10 cellular contexts compared by ENCODE assay signal in the genomic region with DNA sequence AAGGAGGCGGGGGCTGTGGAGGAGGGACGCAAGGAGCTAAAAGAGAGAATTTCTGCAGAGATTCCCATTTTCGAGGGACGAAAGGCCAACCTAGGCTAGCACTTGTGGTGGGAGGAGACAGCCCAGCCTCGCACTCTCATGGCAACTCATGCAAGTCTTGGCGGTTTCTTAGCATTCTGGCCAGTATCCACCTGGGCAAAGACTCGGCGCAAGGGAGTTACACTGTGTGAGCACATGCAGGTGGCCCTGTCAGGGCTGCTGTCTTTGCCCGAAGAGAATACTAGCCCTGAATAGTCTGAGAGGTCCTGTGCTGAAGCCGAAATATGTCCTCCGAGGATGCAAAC. TPM values are rescaled to one million over a fixed set of nuclear protein-coding genes. Genes with fewer than 3 reads are reported as not detected.
DNase-seq lines count a peak whose midpoint lies in the region; ATAC-seq lines count a peak whose summit lies in the region.
"Had no signal": no experiment of that assay in that cellular context is flagged by ENCODE, and none has a peak within 500 bp of the region (broad histone marks: within the 10 kb centered on the region; RNA-seq: fewer than 3 reads in every experiment).

No MANE protein-coding gene starts in this region.

- peak overlapping the region; percentile 67 for H3K4me3 ChIP-seq in adipocyte (ENCODE audit: low read length)
- peak overlapping the region; percentile 40 to 60 (median 50) for H3K4me3 ChIP-seq in skeletal muscle tissue (ENCODE audit: low read length in 3 of 3)
- H3K4me3 ChIP-seq in effector memory CD4-positive, alpha-beta T cell (ENCODE audit: insufficient read depth, low read depth, low read length, poor library complexity, severe bottlenecking), result no peak overlapping the region
- H3K4me3 ChIP-seq in CD4-positive, alpha-beta memory T cell (ENCODE audit: low read length in 2 of 2), result no peak overlapping the region

- peaks cover 22% of the 10 kb centered on the region for H3K27me3 ChIP-seq in adipocyte (replicated peaks; ENCODE audit: control insufficient read depth, insufficient read depth, low read length)
- peaks cover 0 to 16% (median 0%) of the 10 kb centered on the region in 3 donors for H3K27me3 ChIP-seq in skeletal muscle tissue (ENCODE audit: control insufficient read depth in 3 of 3, insufficient read depth in 3 of 3, low read length in 3 of 3)
- H3K27me3 ChIP-seq in effector memory CD4-positive, alpha-beta T cell (replicated peaks; ENCODE audit: control insufficient read depth, insufficient read depth, low read length, poor library complexity, severe bottlenecking), result no peaks in the 10 kb centered on the region
- H3K27me3 ChIP-seq in CD4-positive, alpha-beta memory T cell (ENCODE audit: insufficient read depth, low read length), result no peaks in the 10 kb centered on the region

- CTCF ChIA-PET in CD4-positive, alpha-beta memory T cell (lab: Charles Lee; ENCODE audit: partially characterized antibody), result no interaction called here

- no peak overlapping the region for H3K27ac Mint-ChIP-seq in CD4-positive, alpha-beta memory T cell

- H3K27me3 Mint-ChIP-seq in CD4-positive, alpha-beta memory T cell, result peaks cover 4 to 7% of the 10 kb centered on the region in 2 donors

- H3K9me3 ChIP-seq in adipocyte (ENCODE audit: control insufficient read depth, low read length) (no peaks in the 10 kb centered on the region), skeletal muscle tissue (ENCODE audit: control insufficient read depth in 3 of 3, low read length in 3 of 3) (no peaks in the 10 kb centered on the region)
- no peaks in the 10 kb centered on the region for H3K9me3 ChIP-seq in effector memory CD4-positive, alpha-beta T cell (ENCODE audit: control insufficient read depth, low read length)
- no peaks in the 10 kb centered on the region for H3K9me3 ChIP-seq in CD4-positive, alpha-beta memory T cell (ENCODE audit: control insufficient read depth in 1 of 2, low read length in 2 of 2)

- ATAC-seq in GM21529 (IDR thresholded peaks at IDR 0.05; ENCODE audit: unreplicated experiment), result peak; percentile 50

- H3K36me3 Mint-ChIP-seq in CD4-positive, alpha-beta memory T cell, result peaks cover 0 to 7% of the 10 kb centered on the region in 2 donors

- DNase-seq in adipocyte (ENCODE audit: low read depth), result no peak
- peak; percentile 7 for DNase-seq in iPS-NIHi11 (ENCODE audit: low spot score)
- DNase-seq in Ammon's horn (ENCODE audit: low spot score), result no peak
- no peak for DNase-seq in effector memory CD4-positive, alpha-beta T cell
- DNase-seq in CD4-positive, alpha-beta memory T cell, result no peak
- DNase-seq in NCI-H146 (lab: John Stamatoyannopoulos, UW), result no peak
- DNase-seq: activated CD8-positive, alpha-beta memory T cell treated with anti-CD3 and anti-CD28 coated beads for 24 hours had no signal

- no peaks in the 10 kb centered on the region for H3K36me3 ChIP-seq in adipocyte (ENCODE audit: control insufficient read depth, insufficient read depth, low read length, severe bottlenecking)
- no peaks in the 10 kb centered on the region for H3K36me3 ChIP-seq in skeletal muscle tissue (ENCODE audit: control insufficient read depth in 3 of 3, insufficient read depth in 3 of 3, low read length in 3 of 3)
- H3K36me3 ChIP-seq in effector memory CD4-positive, alpha-beta T cell (ENCODE audit: control insufficient read depth, insufficient read depth, low read length), result no peaks in the 10 kb centered on the region
- H3K36me3 ChIP-seq in CD4-positive, alpha-beta memory T cell (ENCODE audit: insufficient read depth, low read length), result no peaks in the 10 kb centered on the region

- H3K4me3 Mint-ChIP-seq in CD4-positive, alpha-beta memory T cell, result no peak overlapping the region

- H3K9me3 Mint-ChIP-seq in CD4-positive, alpha-beta memory T cell, result no peaks in the 10 kb centered on the region

- H3K4me1 Mint-ChIP-seq in CD4-positive, alpha-beta memory T cell, result no peaks in the 10 kb centered on the region

- H3K4me1 ChIP-seq in adipocyte (ENCODE audit: control insufficient read depth, insufficient read depth, low read length), result no peaks in the 10 kb centered on the region
- peaks cover 0 to 4% (median 0%) of the 10 kb centered on the region in 3 donors for H3K4me1 ChIP-seq in skeletal muscle tissue (ENCODE audit: control insufficient read depth in 3 of 3, insufficient read depth in 3 of 3, low read length in 3 of 3)
- H3K4me1 ChIP-seq in effector memory CD4-positive, alpha-beta T cell (ENCODE audit: control insufficient read depth, insufficient read depth, low read length, poor library complexity, severe bottlenecking), result no peaks in the 10 kb centered on the region
- no peaks in the 10 kb centered on the region for H3K4me1 ChIP-seq in CD4-positive, alpha-beta memory T cell (ENCODE audit: insufficient read depth, low read length)

- intact Hi-C loops in CD4-positive, alpha-beta memory T cell (cut with micrococcal nuclease), result no loop called here

- POLR2A ChIA-PET in CD4-positive, alpha-beta memory T cell (lab: Charles Lee; ENCODE audit: partially characterized antibody), result no interaction called here

- H3K27ac ChIP-seq in skeletal muscle tissue (ENCODE audit: low read depth, low read length), result no peak overlapping the region
- no peak overlapping the region for H3K27ac ChIP-seq in effector memory CD4-positive, alpha-beta T cell (ENCODE audit: insufficient read depth, low read length, poor library complexity, severe bottlenecking)
- no peak overlapping the region for H3K27ac ChIP-seq in CD4-positive, alpha-beta memory T cell (ENCODE audit: low read depth, low read length)
- H3K27ac ChIP-seq: skin epidermis had no signal

- H3K9ac ChIP-seq in adipocyte (ENCODE audit: low read length) (no peak overlapping the region), skeletal muscle tissue (ENCODE audit: low read depth in 1 of 3, low read length in 3 of 3) (peak overlapping the region in 1 of 3 donors; percentile 8)

RNA-seq across cellular contexts. Expression of gene MCF2, which starts 15.5 kb away (rescaled TPM):
- total RNA-seq in skeletal muscle tissue, result 0.52 TPM
- total RNA-seq in CD4-positive, alpha-beta memory T cell, result under 1 TPM; 0.47 to 0.55 TPM
- polyA plus RNA-seq in CD4-positive, alpha-beta memory T cell, result under 1 TPM in 1 of 2 donors, not detected in 1; 0.09 TPM

Comparison
In these comparisons a context has a peak if more than half of its experiments do, and no peak if none do; other contexts are left out.
1. H3K4me3 ChIP-seq: peak in adipocyte (single experiment) and skeletal muscle tissue (3 of 3); none in effector memory CD4-positive, alpha-beta T cell (single experiment) and CD4-positive, alpha-beta memory T cell (0 of 2).